Comparison of ENCODE assay signal across 8 cellular contexts in the genomic region with DNA sequence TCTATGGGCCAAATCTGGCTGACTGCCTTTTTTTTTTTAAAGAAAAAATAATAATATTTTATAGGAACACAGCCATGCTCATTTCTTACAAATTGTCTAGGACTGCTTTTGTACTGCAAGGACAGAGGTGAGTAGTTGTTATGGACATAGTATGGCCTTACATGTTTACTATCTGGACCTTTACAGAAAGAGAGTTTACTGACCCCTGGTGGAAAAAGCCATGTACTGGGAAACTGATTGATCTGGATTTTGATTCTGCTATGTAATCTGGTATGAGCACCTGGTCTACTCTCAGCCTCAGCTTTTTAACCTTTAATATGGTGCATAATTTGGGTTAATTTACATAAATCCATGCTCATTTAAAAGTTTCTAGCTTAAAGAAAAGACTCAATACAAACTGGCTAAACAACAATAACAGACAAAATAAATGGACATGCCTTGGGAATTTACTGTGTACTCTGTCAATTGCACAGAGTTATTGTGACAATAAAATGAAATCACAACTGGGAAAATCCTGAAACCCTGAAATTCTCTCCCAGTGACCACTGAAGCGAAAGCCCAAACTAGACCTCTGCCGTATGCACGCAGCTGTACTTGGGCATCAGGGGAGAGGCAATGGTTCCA.
DNase-seq lines count a peak whose midpoint lies in the region; ATAC-seq and TF ChIP-seq lines count a peak whose summit lies in the region.

No MANE protein-coding gene starts in this region.

- no peaks in the 10 kb centered on the region for H3K4me1 ChIP-seq in DND-41 (ENCODE audit: insufficient read depth, low read length)
- H3K4me1 ChIP-seq in IMR-90 (ENCODE audit: control insufficient read depth, insufficient read depth, low read length): peaks cover 2% of the 10 kb centered on the region; the same call in 1 of the 2 replicates

- H3K56ac ChIP-seq in IMR-90 (ENCODE audit: extremely low read depth, insufficient read depth, low read length): no peak overlapping the region; the same call in 1 of the 2 replicates

- dilution Hi-C loops in IMR-90 (cut with HindIII; ENCODE audit: low sequenced_read_pairs, unreplicated experiment): no loop called here

- no peak overlapping the region for H2BK120ac ChIP-seq in IMR-90 (ENCODE audit: low read depth, low read length)

- H4K8ac ChIP-seq in IMR-90 (ENCODE audit: low read depth in 2 of 2, low read length in 2 of 2): no peak overlapping the region

- no peaks in the 10 kb centered on the region for H4K20me1 ChIP-seq in DND-41 (ENCODE audit: insufficient read depth, low read length)
- H4K20me1 ChIP-seq in IMR-90 (ENCODE audit: insufficient read depth, low read length): no peaks in the 10 kb centered on the region

- H3K79me2 ChIP-seq in DND-41 (ENCODE audit: insufficient read depth, low read length): no peaks in the 10 kb centered on the region

- no peaks in the 10 kb centered on the region for H3K79me1 ChIP-seq in IMR-90 (ENCODE audit: low read depth in 1 of 2, low read length in 2 of 2)

- no peak overlapping the region for H2AFZ ChIP-seq in DND-41 (ENCODE audit: low read depth, low read length)
- no peak overlapping the region for H2AFZ ChIP-seq in IMR-90 (replicated peaks; ENCODE audit: low read length, poor library complexity)

- in situ Hi-C loops in IMR-90 (cut with MboI; ENCODE audit: low sequenced_read_pairs): loop anchor here (25.0 kb wide), 1 partner anchor 929 kb away; no protein-coding TSS in a partner anchor

- no peak overlapping the region for H2BK15ac ChIP-seq in IMR-90 (ENCODE audit: low read depth, low read length)

- no TSS peak for BruUV-seq in IMR-90 (replicated peaks; lab: Mats Ljungman, UMichigan)

- H2BK5ac ChIP-seq in IMR-90 (ENCODE audit: low read depth, low read length, poor library complexity, severe bottlenecking): no peak overlapping the region

- H3K27me3 ChIP-seq in DND-41 (ENCODE audit: insufficient read depth, low read length, poor library complexity): no peaks in the 10 kb centered on the region
- H3K27me3 ChIP-seq in IMR-90 (ENCODE audit: control insufficient read depth, insufficient read depth, low read length): no peaks in the 10 kb centered on the region

- TF ChIP-seq CTCF in DND-41 (IDR thresholded peaks at IDR 0.05; ENCODE audit: borderline replicate concordance, extremely low read depth, low read length, poor library complexity, severe bottlenecking): peak; percentile 43
- peak; percentile 76 for TF ChIP-seq CTCF in IMR-90 (conservative IDR thresholded peaks at IDR 0.05; ENCODE audit: low read depth, low read length)
- peak; percentile 59; the same call in 1 of the 2 replicates for TF ChIP-seq CTCF in WI38 (IDR thresholded peaks at IDR 0.05; ENCODE audit: low read depth, low read length)

- H3K23ac ChIP-seq in IMR-90 (ENCODE audit: low read depth, low read length): no peak overlapping the region

- no peak overlapping the region for H2BK20ac ChIP-seq in IMR-90 (ENCODE audit: low read depth, low read length)

- H3K9me3 ChIP-seq in DND-41 (ENCODE audit: insufficient read depth, low read length, severe bottlenecking) (no peaks in the 10 kb centered on the region), IMR-90 (ENCODE audit: control insufficient read depth, insufficient read depth, low read length) (0 out of 2 replicates have a peak, but pooled peaks cover 2% of the 10 kb centered on the region)

- no peak overlapping the region for H3K4me2 ChIP-seq in DND-41 (ENCODE audit: insufficient read depth, low read length)
- no peak overlapping the region for H3K4me2 ChIP-seq in IMR-90 (ENCODE audit: low read depth, low read length)

- H3K27ac ChIP-seq in DND-41 (ENCODE audit: low read length) (no peak overlapping the region), IMR-90 (ENCODE audit: insufficient read depth, low read length) (no peak overlapping the region)

- peak; percentile 74 for TF ChIP-seq RAD21 in IMR-90 (IDR thresholded peaks at IDR 0.05; ENCODE audit: low read length)

- H3K4me3 ChIP-seq in DND-41 (ENCODE audit: low read depth in 1 of 2, low read length in 2 of 2) (no peak overlapping the region), IMR-90 (ENCODE audit: insufficient read depth, low read depth, low read length) (no peak overlapping the region), WI38 (ENCODE audit: low read depth, low read length) (no peak overlapping the region)

- ATAC-seq in DND-41 (ENCODE audit: insufficient read depth, low read depth): no peak
- ATAC-seq in IMR-90 (ENCODE audit: low read depth): peak; percentile 82
- no peak for ATAC-seq in HG03432 (IDR thresholded peaks at IDR 0.05; ENCODE audit: unreplicated experiment)
- ATAC-seq in HG03039 (IDR thresholded peaks at IDR 0.05; ENCODE audit: unreplicated experiment): no peak

- H3K9ac ChIP-seq in DND-41 (ENCODE audit: low read depth, low read length) (no peak overlapping the region), IMR-90 (ENCODE audit: low read depth, low read length) (no peak overlapping the region)

- CTCF ChIA-PET in IMR-90 (lab: Yijun Ruan, JAX): interaction anchor here (0.5 to 1.5 kb wide), 3 partner anchors 11 to 73 kb away, joined by 3 read pairs; no protein-coding TSS in a partner anchor

- H3K18ac ChIP-seq in IMR-90 (ENCODE audit: low read depth, low read length): no peak overlapping the region

- H3K36me3 ChIP-seq in DND-41 (ENCODE audit: insufficient read depth, low read length) (no peaks in the 10 kb centered on the region), IMR-90 (ENCODE audit: control insufficient read depth, insufficient read depth, low read length) (no peaks in the 10 kb centered on the region)

- H3K4ac ChIP-seq in IMR-90 (ENCODE audit: low read depth, low read length): no peak overlapping the region

- no peak for TF ChIP-seq POLR2A in IMR-90 (IDR thresholded peaks at IDR 0.05; ENCODE audit: low read depth, low read length)

- POLR2A ChIA-PET in IMR-90 (lab: Charles Lee; ENCODE audit: unreplicated experiment): no interaction called here

- H3K14ac ChIP-seq in IMR-90 (replicated peaks; ENCODE audit: low read depth, low read length): no peak overlapping the region

- no peak overlapping the region for H2AK9ac ChIP-seq in IMR-90 (replicated peaks; ENCODE audit: low read depth, low read length, poor library complexity)

- peak overlapping the region; percentile 50; the same call in 1 of the 2 replicates for H2AK5ac ChIP-seq in IMR-90 (ENCODE audit: low read depth, low read length)

- intact Hi-C loops in IMR-90 (cut with micrococcal nuclease): loop anchor here (2.0 to 10.0 kb wide), 6 partner anchors 31 to 924 kb away; no protein-coding TSS in a partner anchor

- no peak overlapping the region for H4K91ac ChIP-seq in IMR-90 (ENCODE audit: insufficient read depth, low read depth, low read length)

- no peak for DNase-seq in DND-41
- peak; percentile 60 for DNase-seq in IMR-90
- DNase-seq in kidney tubule cell (ENCODE audit: low spot score): peak; percentile 31
- no peak for DNase-seq in Ammon's horn (ENCODE audit: low spot score)
- DNase-seq in T1000 (lab: John Stamatoyannopoulos, UW): no peak

- H3K9me1 ChIP-seq in IMR-90 (ENCODE audit: insufficient read depth, low read length): no peaks in the 10 kb centered on the region

- no CpG with 5 or more reads among the region's 3 CpGs for WGBS in IMR-90 (ENCODE audit: extremely low coverage in 2 of 2, insufficient read length in 1 of 2), 2 experiments

- H4K5ac ChIP-seq in IMR-90 (ENCODE audit: low read depth, low read length): no peak overlapping the region

TF ChIP-seq in IMR-90, 13 proteins besides CTCF, POLR2A, EP300 and RAD21:
- TF ChIP-seq SMC3 (IDR thresholded peaks at IDR 0.05; ENCODE audit: low read depth, low read length) (peak; percentile 85), MAFK (IDR thresholded peaks at IDR 0.05; ENCODE audit: low read depth, low read length) (no peak), NFE2L2 (IDR thresholded peaks at IDR 0.05; ENCODE audit: low read depth, low read length) (no peak)

Comparison
In these comparisons a context has a peak if more than half of its experiments do, and no peak if none do; other contexts are left out.
1. DNase-seq: peak in IMR-90 (single experiment) and kidney tubule cell (single experiment); none in DND-41 (single experiment), Ammon's horn (single experiment) and T1000 (single experiment).
2. Peak in every context shown above with its lines, with median percentiles within 50 percentile points of each other: CTCF ChIP-seq.